ENCODE assay signal across 1 cellular context in genomic region chr1:8632092-8632491, GRCh38.
TF ChIP-seq lines count a peak whose summit lies in the region.

No MANE protein-coding gene starts in this region.

TF ChIP-seq in GM23338, 12 proteins besides CTCF, POLR2A, EP300 and RAD21 (continued from another document):
- TF ChIP-seq ZNF462 (CRISPR knock-in tag; IDR thresholded peaks at IDR 0.05), result no peak
- no peak for TF ChIP-seq JUNB (IDR thresholded peaks at IDR 0.05; ENCODE audit: unreplicated experiment)
- no peak for TF ChIP-seq ETS1 (IDR thresholded peaks at IDR 0.05)
- TF ChIP-seq CREB1 (CRISPR knock-in tag; IDR thresholded peaks at IDR 0.05; ENCODE audit: low read depth), result no peak
- TF ChIP-seq POLR2AphosphoS5 (IDR thresholded peaks at IDR 0.05; ENCODE audit: low read depth), result no peak
- TF ChIP-seq REST (IDR thresholded peaks at IDR 0.05; ENCODE audit: unreplicated experiment), result no peak
- no peak for TF ChIP-seq ZNF114 (CRISPR knock-in tag; IDR thresholded peaks at IDR 0.05)
- no peak for TF ChIP-seq STAT1 (IDR thresholded peaks at IDR 0.05; ENCODE audit: unreplicated experiment)
- no peak for TF ChIP-seq ZNF331 (CRISPR knock-in tag; IDR thresholded peaks at IDR 0.05; ENCODE audit: low read depth)
